1 cellular context compared by ENCODE assay signal in the genomic region with DNA sequence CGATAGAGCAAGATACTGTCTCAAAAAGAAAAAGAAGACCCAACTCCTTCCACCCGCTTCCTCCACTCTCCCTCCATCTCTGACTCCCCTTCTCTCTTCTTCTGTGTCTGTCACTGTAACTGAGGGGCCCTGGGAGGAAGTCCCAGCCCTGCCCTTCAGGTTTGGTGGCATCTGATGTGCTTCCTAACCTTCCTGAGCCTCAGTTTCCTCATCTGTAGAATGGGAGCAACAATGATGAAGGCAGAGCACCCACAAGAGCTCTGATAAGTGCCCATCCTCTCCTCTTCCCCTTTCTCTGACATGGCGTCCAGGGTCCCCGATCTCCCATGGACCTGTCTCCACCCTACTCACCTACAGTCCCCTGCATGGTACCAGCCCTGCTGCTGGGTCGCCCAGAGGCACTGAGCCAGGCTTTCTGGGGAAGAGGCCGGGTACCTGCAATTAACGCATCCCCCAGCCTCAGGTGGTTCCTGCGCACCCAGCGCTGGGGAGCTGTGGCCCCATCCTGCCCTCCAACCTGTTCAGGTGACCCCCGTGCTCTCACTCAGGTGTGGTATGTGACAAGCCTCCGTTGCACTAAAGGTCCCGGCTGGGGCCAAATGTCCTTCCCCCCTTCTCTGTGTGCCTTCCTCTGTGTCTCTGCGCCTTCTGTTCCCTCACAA.
TF ChIP-seq lines count a peak whose summit lies in the region.

No MANE protein-coding gene starts in this region.

TF ChIP-seq in K562, 482 proteins besides CTCF, POLR2A, EP300 and RAD21:
- TF ChIP-seq BCOR (IDR thresholded peaks at IDR 0.05) (peak; percentile 32; the same call in 1 of the 2 replicates), RBM15 (IDR thresholded peaks at IDR 0.05; ENCODE audit: insufficient read depth, low read length) (no peak), POLR3G (IDR thresholded peaks at IDR 0.05; ENCODE audit: extremely low read depth, insufficient read length, insufficient replicate concordance) (no peak), SMC3 (conservative IDR thresholded peaks at IDR 0.05; ENCODE audit: insufficient read depth, low read depth, low read length) (no peak), RBM25 (IDR thresholded peaks at IDR 0.05; ENCODE audit: low read depth, low read length, severe bottlenecking) (peak; percentile 79), SETDB1 (IDR thresholded peaks at IDR 0.05; ENCODE audit: low read length) (no peak), ZNF12 (CRISPR knock-in tag; IDR thresholded peaks at IDR 0.05) (no peak), CHD2 (IDR thresholded peaks at IDR 0.05; ENCODE audit: low read depth, low read length) (no peak), MEF2A (IDR thresholded peaks at IDR 0.05; ENCODE audit: control insufficient read depth, low read depth, low read length) (no peak), SIX5 (IDR thresholded peaks at IDR 0.05; ENCODE audit: borderline replicate concordance in 1 of 2, insufficient read depth in 1 of 2, low read depth in 1 of 2, low read length in 2 of 2) (no peak)
